ENCODE assay signal across 12 cellular contexts in genomic region chr10:86349474-86349873, GRCh38. TPM values are rescaled to one million over a fixed set of nuclear protein-coding genes. Genes with fewer than 3 reads are reported as not detected.
A peak's percentile ranks its signal among the peaks of the same experiment; 100 is the strongest.
DNase-seq lines count a peak whose midpoint lies in the region; ATAC-seq and TF ChIP-seq lines count a peak whose summit lies in the region.
"Had no signal": no experiment of that assay in that cellular context is flagged by ENCODE, and none has a peak within 500 bp of the region (broad histone marks: within the 10 kb centered on the region; RNA-seq: fewer than 3 reads in every experiment).

No MANE protein-coding gene starts in this region.

- H3K9me3 Mint-ChIP-seq in stimulated activated naive CD8-positive, alpha-beta T cell treated with anti-CD3 and anti-CD28 coated beads, Interleukin-15, amount 100 ng/mL, for 72 hours = no peaks in the 10 kb centered on the region
- H3K9me3 Mint-ChIP-seq: CD4-positive, alpha-beta T cell had no signal

- ATAC-seq in stimulated activated naive CD8-positive, alpha-beta T cell treated with anti-CD3 and anti-CD28 coated beads, Interleukin-15, amount 100 ng/mL, for 72 hours = peak; percentile 27
- no peak for ATAC-seq in stimulated activated naive CD8-positive, alpha-beta T cell treated with anti-CD3 and anti-CD28 coated beads, Interleukin-15, Interleukin-2, amounts not matched to agents 100 U/mL and 50 U/mL, for 24 hours
- no peak for ATAC-seq in aorta (ENCODE audit: low FRiP score)
- no peak for ATAC-seq in foreskin keratinocyte
- ATAC-seq in HG03135 (IDR thresholded peaks at IDR 0.05; ENCODE audit: unreplicated experiment) = no peak
- ATAC-seq: pancreas had no signal

- no peak overlapping the region for H3K27ac Mint-ChIP-seq in stimulated activated naive CD8-positive, alpha-beta T cell treated with anti-CD3 and anti-CD28 coated beads, Interleukin-15, amount 100 ng/mL, for 72 hours
- H3K27ac Mint-ChIP-seq: CD4-positive, alpha-beta T cell had no signal

- intact Hi-C loops in aorta (cut with DNase I) = no loop called here

- H3K4me1 ChIP-seq in aorta (ENCODE audit: control insufficient read depth in 1 of 2, insufficient read depth in 2 of 2, low read length in 2 of 2) = no peaks in the 10 kb centered on the region
- H3K4me1 ChIP-seq in foreskin keratinocyte = no peaks in the 10 kb centered on the region
- H3K4me1 ChIP-seq: pancreas, suprapubic skin had no signal

- no peak overlapping the region for H3K4me3 Mint-ChIP-seq in stimulated activated naive CD8-positive, alpha-beta T cell treated with anti-CD3 and anti-CD28 coated beads, Interleukin-15, amount 100 ng/mL, for 72 hours
- H3K4me3 Mint-ChIP-seq: CD4-positive, alpha-beta T cell had no signal

- WGBS in aorta, 2 donors = 45 to 55% methylated on average over 3 of the region's 3 CpGs

- DNase-seq in stimulated activated naive CD8-positive, alpha-beta T cell treated with anti-CD3 and anti-CD28 coated beads, Interleukin-15, amount 100 ng/mL, for 72 hours = no peak
- no peak for DNase-seq in stimulated activated naive CD8-positive, alpha-beta T cell treated with anti-CD3 and anti-CD28 coated beads, Interleukin-15, Interleukin-2, amounts not matched to agents 100 U/mL and 50 U/mL, for 24 hours
- DNase-seq in NCI-H748 treated with DMSO at 0.1 percent for 48 hours (lab: John Stamatoyannopoulos, UW) = peak; percentile 39
- DNase-seq in epithelial cell of proximal tubule (ENCODE audit: low read depth) = no peak
- peak; percentile 10 to 12 for DNase-seq in aorta
- DNase-seq in foreskin keratinocyte = no peak
- no peak for DNase-seq in NCI-H345 (lab: John Stamatoyannopoulos, UW)
- DNase-seq: CD4-positive, alpha-beta T cell; NCI-H510A had no signal

- H3K27me3 ChIP-seq in aorta (ENCODE audit: control insufficient read depth in 1 of 2, insufficient read depth in 2 of 2, low read length in 1 of 2) (no peaks in the 10 kb centered on the region), foreskin keratinocyte (no peaks in the 10 kb centered on the region)
- H3K27me3 ChIP-seq: pancreas, suprapubic skin had no signal

- TF ChIP-seq CTCF in epithelial cell of proximal tubule (conservative IDR thresholded peaks at IDR 0.05; ENCODE audit: low read depth, low read length) = peak; percentile 39
- no peak for TF ChIP-seq CTCF in foreskin keratinocyte (conservative IDR thresholded peaks at IDR 0.05)

- peaks cover 5% of the 10 kb centered on the region for H3K4me1 Mint-ChIP-seq in stimulated activated naive CD8-positive, alpha-beta T cell treated with anti-CD3 and anti-CD28 coated beads, Interleukin-15, amount 100 ng/mL, for 72 hours

- no peaks in the 10 kb centered on the region for H3K36me3 ChIP-seq in aorta (ENCODE audit: control insufficient read depth in 1 of 2, insufficient read depth in 2 of 2, low read length in 1 of 2)
- H3K36me3 ChIP-seq: pancreas, suprapubic skin had no signal

- H3K27ac ChIP-seq in aorta (ENCODE audit: low read depth in 1 of 2, low read length in 2 of 2) (no peak overlapping the region), foreskin keratinocyte (no peak overlapping the region)
- H3K27ac ChIP-seq: pancreas, suprapubic skin had no signal

- H3K9me3 ChIP-seq in aorta (ENCODE audit: control insufficient read depth, low read length) = peaks cover 3% of the 10 kb centered on the region
- H3K9me3 ChIP-seq: pancreas, suprapubic skin had no signal

- no peak overlapping the region for H3K4me3 ChIP-seq in epithelial cell of proximal tubule (ENCODE audit: low read depth, low read length)
- no peak overlapping the region for H3K4me3 ChIP-seq in aorta (ENCODE audit: low read length in 2 of 2)
- H3K4me3 ChIP-seq: pancreas, suprapubic skin had no signal

- no peaks in the 10 kb centered on the region for H3K27me3 Mint-ChIP-seq in stimulated activated naive CD8-positive, alpha-beta T cell treated with anti-CD3 and anti-CD28 coated beads, Interleukin-15, amount 100 ng/mL, for 72 hours

RNA-seq across cellular contexts. Expression of gene GRID1, which starts 17.1 kb away (rescaled TPM):
- 0.52 TPM in 1 of 2 replicates, not detected in the other for total RNA-seq in epithelial cell of proximal tubule
- 1 to 10 TPM; 1.1 to 3.8 TPM for total RNA-seq in aorta
- polyA plus RNA-seq in aorta = not detected
- not detected in 2 replicates for total RNA-seq in foreskin keratinocyte
- polyA plus RNA-seq in foreskin keratinocyte = not detected in 2 replicates
- total RNA-seq: CD4-positive, alpha-beta T cell had no signal

Comparison
In these comparisons a context has a peak if more than half of its experiments do, and no peak if none do; other contexts are left out.
1. DNase-seq: peak in NCI-H748 treated with DMSO at 0.1 percent for 48 hours (single experiment) and aorta (2 of 2); none in stimulated activated naive CD8-positive, alpha-beta T cell treated with anti-CD3 and anti-CD28 coated beads, Interleukin-15, amount 100 ng/mL, for 72 hours (0 of 2), stimulated activated naive CD8-positive, alpha-beta T cell treated with anti-CD3 and anti-CD28 coated beads, Interleukin-15, Interleukin-2, amounts not matched to agents 100 U/mL and 50 U/mL, for 24 hours (single experiment), epithelial cell of proximal tubule (single experiment), foreskin keratinocyte (0 of 2) and NCI-H345 (single experiment).